ENCODE assay signal across 8 cellular contexts in genomic region chr9:4762108-4762888, GRCh38.
A peak's percentile ranks its signal among the peaks of the same experiment; 100 is the strongest.
DNase-seq lines count a peak whose midpoint lies in the region; ATAC-seq and TF ChIP-seq lines count a peak whose summit lies in the region.

No MANE protein-coding gene starts in this region.

- peak; percentile 83 to 88 for DNase-seq in NCI-H2081 (lab: John Stamatoyannopoulos, UW)
- DNase-seq in activated CD4-positive, CD25-positive, alpha-beta regulatory T cell treated with anti-CD3 and anti-CD28 coated beads, Interleukin-2, amount 50 U/mL, for 16 hours (ENCODE audit: low read depth, low spot score) = peak; percentile 67
- peak; percentile 91 for DNase-seq in cerebellar cortex (ENCODE audit: low spot score)
- peak; percentile 55 for DNase-seq in kidney glomerular epithelial cell (lab: John Stamatoyannopoulos, UW)
- DNase-seq in stimulated activated CD4-positive, alpha-beta T cell treated with anti-CD3 and anti-CD28 coated beads, Interleukin-1b, Interleukin-23, amount 100 ng/mL, for 48 hours = peak; percentile 80

- TF ChIP-seq POLR2A in GM18505 (IDR thresholded peaks at IDR 0.05; ENCODE audit: borderline replicate concordance, extremely low read depth, insufficient read depth, insufficient read length) = no peak

- peak; percentile 85 for TF ChIP-seq CTCF in 22Rv1 (IDR thresholded peaks at IDR 0.05)

- H3K27ac ChIP-seq in 22Rv1 = no peak overlapping the region

- peak; percentile 63 for ATAC-seq in GM18505 (IDR thresholded peaks at IDR 0.05; ENCODE audit: unreplicated experiment)
- ATAC-seq in HG02981 (IDR thresholded peaks at IDR 0.05; ENCODE audit: unreplicated experiment) = peak; percentile 78
